Comparison of ENCODE assay signal across 25 cellular contexts in genomic region chr5:77812926-77813589, GRCh38. TPM values are rescaled to one million over a fixed set of nuclear protein-coding genes. Genes with fewer than 3 reads are reported as not detected.
DNase-seq lines count a peak whose midpoint lies in the region; ATAC-seq, FAIRE-seq and TF ChIP-seq lines count a peak whose summit lies in the region.
"Had no signal": no experiment of that assay in that cellular context is flagged by ENCODE, and none has a peak within 500 bp of the region (broad histone marks: within the 10 kb centered on the region; RNA-seq: fewer than 3 reads in every experiment).

No MANE protein-coding gene starts in this region.

- TF ChIP-seq RAD21 in HepG2 (CRISPR knock-in tag; IDR thresholded peaks at IDR 0.05), result no peak

- no peaks in the 10 kb centered on the region for H3K27me3 Mint-ChIP-seq in Caco-2 (ENCODE audit: insufficient read depth, unreplicated experiment)
- H3K27me3 Mint-ChIP-seq in endodermal cell (ENCODE audit: insufficient read depth), result peaks cover 30% of the 10 kb centered on the region

- no peak overlapping the region for H3K27ac ChIP-seq in endodermal cell (ENCODE audit: low read depth, low read length)
- peak overlapping the region; percentile 78 for H3K27ac ChIP-seq in HepG2 (ENCODE audit: extremely low read length, insufficient read depth, low read length)
- H3K27ac ChIP-seq: 22Rv1, BLaER1, C4-2B had no signal

- no peaks in the 10 kb centered on the region for H4K20me1 ChIP-seq in HepG2 (ENCODE audit: insufficient read depth, low read length)
- H4K20me1 ChIP-seq: BLaER1 had no signal

- H3K9ac ChIP-seq in endodermal cell (ENCODE audit: extremely low read depth, low read length, poor library complexity, severe bottlenecking), result no peak overlapping the region
- no peak overlapping the region for H3K9ac ChIP-seq in HepG2 (ENCODE audit: insufficient read depth, low read depth, low read length)
- H3K9ac ChIP-seq: BLaER1 had no signal

- BruUV-seq in Caco-2 (replicated peaks; lab: Mats Ljungman, UMichigan) (no TSS peak), HepG2 (replicated peaks; lab: Mats Ljungman, UMichigan) (no TSS peak)

- WGBS in endodermal cell (ENCODE audit: insufficient coverage in 1 of 2, insufficient read length in 1 of 2), 2 experiments, result 94 to 95% methylated on average over 3 of the region's 3 CpGs
- 17% methylated on average over 1 of the region's 3 CpGs for WGBS in HepG2 (ENCODE audit: low lambda C conversion rate)

- DNase-seq in Caco-2 (peak; percentile 46 to 47), OCI-M1 (lab: John Stamatoyannopoulos, UW) (peak; percentile 40), endodermal cell (no peak), HepG2 (ENCODE audit: low spot score) (peak; percentile 90), left ventricle myocardium superior (no peak), DMS53 (lab: John Stamatoyannopoulos, UW) (no peak), NCI-H446 treated with DMSO at 0.1 percent for 48 hours (lab: John Stamatoyannopoulos, UW) (no peak), NCI-H82 treated with DMSO at 0.1 percent for 48 hours (lab: John Stamatoyannopoulos, UW; ENCODE audit: unreplicated experiment) (no peak)
- DNase-seq: CD4-positive, CD25-positive, alpha-beta regulatory T cell; CD8-positive, alpha-beta T cell; DMS 273 treated with DMSO at 0.1 percent for 48 hours; DMS79 treated with DMSO at 0.1 percent for 48 hours; GF-D8; H9; HFFc6 had no signal

- intact Hi-C loops in Caco-2 (cut with micrococcal nuclease; ENCODE audit: unreplicated experiment) (no loop called here), HepG2 (cut with micrococcal nuclease; ENCODE audit: unreplicated experiment) (no loop called here), left ventricle myocardium superior (cut with micrococcal nuclease) (no loop called here)

- ATAC-seq in HepG2, result peak; percentile 60
- no peak for ATAC-seq in left ventricle myocardium superior
- ATAC-seq: CD8-positive, alpha-beta T cell; GM23338; HCT116 had no signal

- TF ChIP-seq CTCF in Caco-2 (IDR thresholded peaks at IDR 0.05; ENCODE audit: insufficient read depth in 1 of 2, low read depth in 1 of 2, low read length in 1 of 2, severe bottlenecking in 1 of 2, unreplicated experiment in 1 of 2) (no peak), endodermal cell (conservative IDR thresholded peaks at IDR 0.05) (no peak), HepG2 (CRISPR knock-in tag; IDR thresholded peaks at IDR 0.05) (no peak)

- H3K27ac Mint-ChIP-seq in Caco-2 (ENCODE audit: unreplicated experiment) (no peak overlapping the region), endodermal cell (no peak overlapping the region)
- H3K27ac Mint-ChIP-seq: B cell; CD4-positive, CD25-positive, alpha-beta regulatory T cell; CD8-positive, alpha-beta T cell; GM23338; H9; HFFc6 had no signal

- H3K4me1 ChIP-seq in Caco-2, result no peaks in the 10 kb centered on the region
- H3K4me1 ChIP-seq in endodermal cell (ENCODE audit: control insufficient read depth, insufficient read depth, low read length), result peaks cover 6% of the 10 kb centered on the region
- H3K4me1 ChIP-seq in HepG2 (ENCODE audit: insufficient read depth, low read length), result peaks cover 42% of the 10 kb centered on the region
- H3K4me1 ChIP-seq: BLaER1 had no signal

- TF ChIP-seq EP300 in HepG2 (IDR thresholded peaks at IDR 0.05; ENCODE audit: low read depth in 2 of 2, low read length in 2 of 2), result peak; percentile 36 to 83; a peak in 2 of 4 replicates
- peak; percentile 89 for TF ChIP-seq EP300 in HepG2 (CRISPR knock-in tag; IDR thresholded peaks at IDR 0.05; ENCODE audit: borderline replicate concordance)

- H3K9me3 ChIP-seq in Caco-2 (no peaks in the 10 kb centered on the region; the same call in 1 of the 2 replicates), endodermal cell (ENCODE audit: control insufficient read depth, low read length) (peaks cover 11% of the 10 kb centered on the region), HepG2 (ENCODE audit: low read length) (peaks cover 7% of the 10 kb centered on the region)

- CTCF ChIA-PET in Caco-2 (lab: Charles Lee), result no interaction called here
- CTCF ChIA-PET in HepG2 (lab: Yijun Ruan, JAX; ENCODE audit: low intra/inter-chr PET ratio, low total read pairs), result no interaction called here

- H3K79me2 ChIP-seq in HepG2 (ENCODE audit: insufficient read depth, low read length), result no peaks in the 10 kb centered on the region

- H3K4me3 Mint-ChIP-seq in Caco-2 (ENCODE audit: unreplicated experiment) (no peak overlapping the region), endodermal cell (no peak overlapping the region)
- H3K4me3 Mint-ChIP-seq: B cell; CD4-positive, CD25-positive, alpha-beta regulatory T cell; CD8-positive, alpha-beta T cell; GM23338; H9; HFFc6 had no signal

- peaks cover 21% of the 10 kb centered on the region for H3K9me3 Mint-ChIP-seq in Caco-2 (ENCODE audit: unreplicated experiment)
- H3K9me3 Mint-ChIP-seq in endodermal cell, result peaks cover 15% of the 10 kb centered on the region

- in situ Hi-C loops in HepG2 (cut with HindIII; ENCODE audit: extremely low pct_ligation_motif_present, low pct_unique_long_range_greater_than_20kb), result no loop called here

- peak in 1 of 2 experiments; percentile 33; a peak in 1 of 4 replicates for TF ChIP-seq POLR2A in HepG2 (IDR thresholded peaks at IDR 0.05; ENCODE audit: insufficient read depth in 1 of 2, low read depth in 2 of 2, low read length in 2 of 2)

- H3K27me3 ChIP-seq in Caco-2 (replicated peaks; ENCODE audit: control insufficient read depth, insufficient read depth, low read length) (no peaks in the 10 kb centered on the region), endodermal cell (ENCODE audit: control insufficient read depth, insufficient read depth, low read length, poor library complexity, severe bottlenecking) (no peaks in the 10 kb centered on the region), HepG2 (ENCODE audit: control insufficient read depth in 1 of 2, insufficient read depth in 2 of 2, low read length in 2 of 2) (no peaks in the 10 kb centered on the region; a peak in 1 of 5 replicates)
- H3K27me3 ChIP-seq: BLaER1 had no signal

- H3K4me3 ChIP-seq in Caco-2 (ENCODE audit: low read depth, low read length) (no peak overlapping the region), endodermal cell (ENCODE audit: low read length) (peak overlapping the region; percentile 23), HepG2 (replicated peaks in 1 of 3; ENCODE audit: insufficient read depth in 1 of 3, low read depth in 2 of 3, low read length in 3 of 3) (no peak overlapping the region)
- H3K4me3 ChIP-seq: BLaER1, GM23338 had no signal

- H3K36me3 Mint-ChIP-seq in Caco-2 (ENCODE audit: insufficient read depth, unreplicated experiment) (peaks cover 4% of the 10 kb centered on the region), endodermal cell (ENCODE audit: low read depth) (peaks cover 2% of the 10 kb centered on the region)
- H3K36me3 Mint-ChIP-seq: CD4-positive, CD25-positive, alpha-beta regulatory T cell; CD8-positive, alpha-beta T cell had no signal

- H3K36me3 ChIP-seq in Caco-2 (ENCODE audit: control insufficient read depth, insufficient read depth, low read length), result no peaks in the 10 kb centered on the region
- H3K36me3 ChIP-seq in endodermal cell (ENCODE audit: control insufficient read depth, insufficient read depth, low read length), result no peaks in the 10 kb centered on the region
- no peaks in the 10 kb centered on the region for H3K36me3 ChIP-seq in HepG2 (replicated peaks in 1 of 2; ENCODE audit: control insufficient read depth in 1 of 2, insufficient read depth in 2 of 2, low read length in 2 of 2)

- POLR2A ChIA-PET in Caco-2 (lab: Charles Lee), result no interaction called here
- POLR2A ChIA-PET in HepG2 (lab: Yijun Ruan, JAX), result interaction anchor here (0.7 to 2.0 kb wide), 6 partner anchors 16 to 67 kb away, joined by 3 to 5 read pairs (median 4); no protein-coding TSS in a partner anchor

- peak overlapping the region; percentile 55 for H3K4me2 ChIP-seq in HepG2 (ENCODE audit: low read depth, low read length)
- H3K4me2 ChIP-seq: BLaER1, GM23338 had no signal

- peak; percentile 96 for FAIRE-seq in HepG2 (lab: Jason Lieb, UNC)
- FAIRE-seq: A204.1, D721Med, GM12891, GM18507 had no signal

- no peaks in the 10 kb centered on the region for H3K4me1 Mint-ChIP-seq in Caco-2 (ENCODE audit: low read depth, unreplicated experiment)
- peaks cover 9% of the 10 kb centered on the region for H3K4me1 Mint-ChIP-seq in endodermal cell
- H3K4me1 Mint-ChIP-seq: B cell; CD4-positive, CD25-positive, alpha-beta regulatory T cell; GM23338; H9 had no signal

- H2AFZ ChIP-seq in HepG2 (ENCODE audit: low read length), result peak overlapping the region; percentile 69
- H2AFZ ChIP-seq: GM23338 had no signal

TF ChIP-seq in HepG2, 621 proteins besides CTCF, POLR2A, EP300 and RAD21 (continues in another document):
- TF ChIP-seq HOXA9 (CRISPR knock-in tag; IDR thresholded peaks at IDR 0.05; ENCODE audit: borderline replicate concordance), result no peak
- TF ChIP-seq KLF16 (CRISPR knock-in tag; IDR thresholded peaks at IDR 0.05), result peak in 1 of 2 experiments; percentile 69; a peak in 1 of 4 replicates
- TF ChIP-seq ZNF660 (CRISPR knock-in tag; IDR thresholded peaks at IDR 0.05; ENCODE audit: borderline replicate concordance, low read depth), result no peak

RNA-seq across cellular contexts. Expression of gene TBCA, which starts 36.9 kb away (rescaled TPM):
- 320 and 330 TPM in 2 replicates for total RNA-seq in Caco-2 (2022)
- 100 to 1,000 TPM; 415 to 454 TPM for total RNA-seq in endodermal cell
- polyA plus RNA-seq in endodermal cell (2013, experiment 1 of 2), result 247 TPM
- 251 TPM for polyA plus RNA-seq in endodermal cell (2013, experiment 2 of 2)
- total RNA-seq in HepG2 (2016; rRNA removed; fragmentation: Illumina TruSeq; extraction: Trizol), result 309 and 398 TPM in 2 replicates
- total RNA-seq in HepG2 (2016; cell fraction: cytosol; rRNA removed; fragmentation: Illumina TruSeq; extraction: Trizol; ENCODE audit: low read depth), result 188 and 190 TPM in 2 replicates
- 314 and 394 TPM in 2 replicates for total RNA-seq in HepG2 (2016; cell fraction: insoluble cytoplasmic fraction; rRNA removed; fragmentation: Illumina TruSeq; extraction: Trizol)
- 213 and 228 TPM in 2 replicates for total RNA-seq in HepG2 (2016; cell fraction: membrane; rRNA removed; fragmentation: Illumina TruSeq; extraction: Trizol)
- total RNA-seq in HepG2 (2016; cell fraction: nucleus; rRNA removed; fragmentation: Illumina TruSeq; extraction: Trizol), result 121 and 126 TPM in 2 replicates
- polyA plus RNA-seq in HepG2 (2011; rRNA removed), result 73.3 and 93.8 TPM in 2 replicates
- 69.3 and 95.9 TPM in 2 replicates for polyA plus RNA-seq in HepG2 (2011; cell fraction: cytosol; rRNA removed)
- 22.7 and 38.2 TPM in 2 replicates for polyA plus RNA-seq in HepG2 (2011; cell fraction: nucleus; rRNA removed)
- 312 and 399 TPM in 2 replicates for polyA plus RNA-seq in HepG2 (2012)
- polyA plus RNA-seq in HepG2 (2016; cell fraction: cytosol; fragmentation: Illumina TruSeq; extraction: Trizol; ENCODE audit: low read depth), result 196 and 223 TPM in 2 replicates
- polyA plus RNA-seq in HepG2 (2016; cell fraction: insoluble cytoplasmic fraction; fragmentation: Illumina TruSeq; extraction: Trizol; ENCODE audit: low read depth), result 459 and 468 TPM in 2 replicates
- 234 TPM in 2 replicates for polyA plus RNA-seq in HepG2 (2016; cell fraction: membrane; fragmentation: Illumina TruSeq; extraction: Trizol; ENCODE audit: low read depth)
- 278 and 287 TPM in 2 replicates for polyA plus RNA-seq in HepG2 (2016; cell fraction: nucleus; fragmentation: Illumina TruSeq; extraction: Trizol; ENCODE audit: insufficient read depth, low read depth)
- polyA minus RNA-seq in HepG2 (2011; rRNA and poly(A)+ RNA removed; ENCODE audit: low replicate concordance), result 2.0 and 3.4 TPM in 2 replicates
- 31.8 and 37.9 TPM in 2 replicates for polyA minus RNA-seq in HepG2 (2011; cell fraction: cytosol; rRNA and poly(A)+ RNA removed)
- polyA minus RNA-seq in HepG2 (2011; cell fraction: nucleus; rRNA and poly(A)+ RNA removed), result 21.8 and 29.8 TPM in 2 replicates
- total RNA-seq in left ventricle myocardium superior, result 119 TPM

Comparison
In these comparisons a context has a peak if more than half of its experiments do, and no peak if none do; other contexts are left out.
1. DNase-seq: peak in Caco-2 (2 of 2), OCI-M1 (single experiment) and HepG2 (single experiment); none in endodermal cell (single experiment), left ventricle myocardium superior (single experiment), DMS53 (single experiment), NCI-H446 treated with DMSO at 0.1 percent for 48 hours (single experiment) and NCI-H82 treated with DMSO at 0.1 percent for 48 hours (single experiment).